In genomic region chr12:52045794-52046199, GRCh38 we compare ENCODE assay signal across 12 cellular contexts. TPM values are rescaled to one million over a fixed set of nuclear protein-coding genes. Genes with fewer than 3 reads are reported as not detected.
DNase-seq lines count a peak whose midpoint lies in the region; ATAC-seq, FAIRE-seq and TF ChIP-seq lines count a peak whose summit lies in the region.
"Had no signal": no experiment of that assay in that cellular context is flagged by ENCODE, and none has a peak within 500 bp of the region (broad histone marks: within the 10 kb centered on the region; RNA-seq: fewer than 3 reads in every experiment).

No MANE protein-coding gene starts in this region.

- H3K9me1 ChIP-seq in endothelial cell of umbilical vein (replicated peaks; ENCODE audit: control insufficient read depth, extremely low read depth, insufficient read depth, low read length) = no peaks in the 10 kb centered on the region

- H3K9me3 ChIP-seq in A549 (no peaks in the 10 kb centered on the region), endothelial cell of umbilical vein (replicated peaks; ENCODE audit: control insufficient read depth, insufficient read depth, low read length) (no peaks in the 10 kb centered on the region), neutrophil (no peaks in the 10 kb centered on the region)
- H3K9me3 ChIP-seq: SJSA1 had no signal

- 54% methylated on average over 3 of the region's 4 CpGs for WGBS in A549 (ENCODE audit: missing lambda C conversion rate)

- TF ChIP-seq CTCF in A549 (IDR thresholded peaks at IDR 0.05) (no peak), endothelial cell of umbilical vein (IDR thresholded peaks at IDR 0.05; ENCODE audit: extremely low read depth in 1 of 2, insufficient read depth in 1 of 2, low read depth in 1 of 2, low read length in 2 of 2) (no peak), neutrophil (IDR thresholded peaks at IDR 0.05) (no peak), GM10248 (IDR thresholded peaks at IDR 0.05; ENCODE audit: control extremely low read depth, extremely low read depth, low read depth, missing control alignments) (no peak), mesothelial cell of epicardium (IDR thresholded peaks at IDR 0.05; ENCODE audit: unreplicated experiment) (no peak)

- intact Hi-C loops in endothelial cell of umbilical vein (cut with micrococcal nuclease) = no loop called here

- peaks cover 14% of the 10 kb centered on the region for H3K27me3 Mint-ChIP-seq in mesothelial cell of epicardium (ENCODE audit: low read depth)

- TF ChIP-seq POLR2A in A549 (IDR thresholded peaks at IDR 0.05; ENCODE audit: low read length) (no peak), endothelial cell of umbilical vein (IDR thresholded peaks at IDR 0.05; ENCODE audit: low read depth, low read length) (no peak)

- H3K4me2 ChIP-seq in A549 (no peak overlapping the region; the same call in 2 of the 3 replicates), endothelial cell of umbilical vein (ENCODE audit: insufficient read depth, low read length) (no peak overlapping the region)

- H3K27ac ChIP-seq in A549 = peak overlapping the region in 1 of 2 experiments; percentile 68; a peak in 3 of 6 replicates
- peak overlapping the region; percentile 75 for H3K27ac ChIP-seq in endothelial cell of umbilical vein (ENCODE audit: insufficient read depth, low read depth, low read length)
- H3K27ac ChIP-seq in neutrophil = peak overlapping the region; percentile 41
- H3K27ac ChIP-seq: SJSA1 had no signal

- CTCF ChIA-PET in A549 (lab: Yijun Ruan, JAX) (interaction anchor here (0.9 to 41.8 kb wide), 3 partner anchors 21 to 71 kb away, joined by 3 to 1730 read pairs (median 426); partner anchors contain the start of genes ATG101, NR4A1 and SMIM41), endothelial cell of umbilical vein (lab: Charles Lee) (interaction anchor here (0.9 to 3.7 kb wide), 4 partner anchors 11 to 23 kb away, joined by 3 to 29 read pairs (median 6); no protein-coding TSS in a partner anchor), GM10248 (lab: Yijun Ruan, JAX) (interaction anchor here (0.8 to 33.0 kb wide), 5 partner anchors 9 to 25 kb away, joined by 3 to 1220 read pairs (median 5); partner anchors contain the start of genes ATG101, NR4A1 and SMIM41)

- H3K27me3 ChIP-seq in endothelial cell of umbilical vein (ENCODE audit: control insufficient read depth in 2 of 2, insufficient read depth in 2 of 2, low read length in 2 of 2) (no peaks in the 10 kb centered on the region), neutrophil (peaks cover 26% of the 10 kb centered on the region)
- H3K27me3 ChIP-seq: SJSA1 had no signal

- no peak for TF ChIP-seq EP300 in A549 (IDR thresholded peaks at IDR 0.05)

- FAIRE-seq in A549 (lab: Jason Lieb, UNC) = no peak
- FAIRE-seq in endothelial cell of umbilical vein (lab: Jason Lieb, UNC) = no peak
- FAIRE-seq: colon had no signal

- no peak for TF ChIP-seq RAD21 in A549 (conservative IDR thresholded peaks at IDR 0.05 in 1 of 2, IDR thresholded peaks at IDR 0.05 in 1 of 2)

- H3K9me3 Mint-ChIP-seq in mesothelial cell of epicardium = no peaks in the 10 kb centered on the region
- H3K9me3 Mint-ChIP-seq: activated T-cell treated with anti-CD3 and anti-CD28 coated beads, Interleukin-2, amount 50 U/mL, for 4 hours had no signal

- dilution Hi-C loops in endothelial cell of umbilical vein (cut with MboI; ENCODE audit: extremely low pct_ligation_motif_present, low sequenced_read_pairs) = no loop called here

- H3K4me1 ChIP-seq in A549 = peaks cover 21% of the 10 kb centered on the region
- H3K4me1 ChIP-seq in endothelial cell of umbilical vein (ENCODE audit: control insufficient read depth, extremely low read depth, insufficient read depth, low read length) = peaks cover 34% of the 10 kb centered on the region
- H3K4me1 ChIP-seq in neutrophil (ENCODE audit: control insufficient read depth in 1 of 2, insufficient read depth in 1 of 2, low read depth in 1 of 2, low read length in 1 of 2) = peaks cover 16% of the 10 kb centered on the region in 2 experiments

- POLR2A ChIA-PET in A549 (lab: Yijun Ruan, JAX) (no interaction called here), endothelial cell of umbilical vein (lab: Charles Lee) (interaction anchor here (0.6 kb wide), 1 partner anchor 39 kb away, joined by 3 read pairs; no protein-coding TSS in a partner anchor), GM10248 (lab: Yijun Ruan, JAX) (interaction anchor here (0.7 kb wide), 1 partner anchor 13 kb away, joined by 4 read pairs; no protein-coding TSS in a partner anchor)

- no peaks in the 10 kb centered on the region for H3K79me2 ChIP-seq in endothelial cell of umbilical vein (ENCODE audit: control insufficient read depth, insufficient read depth, low read length)

- no peak overlapping the region for H3K27ac Mint-ChIP-seq in mesothelial cell of epicardium

- no peak overlapping the region for H3K4me3 Mint-ChIP-seq in mesothelial cell of epicardium
- H3K4me3 Mint-ChIP-seq: activated T-cell treated with anti-CD3 and anti-CD28 coated beads, Interleukin-2, amount 50 U/mL, for 4 hours had no signal

- H2AFZ ChIP-seq in endothelial cell of umbilical vein (ENCODE audit: low read depth, low read length) = peak overlapping the region; percentile 41

- no peaks in the 10 kb centered on the region for H3K36me3 Mint-ChIP-seq in mesothelial cell of epicardium

- H3K4me1 Mint-ChIP-seq in mesothelial cell of epicardium = peaks cover 14% of the 10 kb centered on the region

- DNase-seq in A549 (ENCODE audit: low read depth in 1 of 2, low spot score in 1 of 2) (peak in 1 of 2 experiments; percentile 60), MV-4-11 (lab: John Stamatoyannopoulos, UW) (peak; percentile 66), endothelial cell of umbilical vein (ENCODE audit: low read depth, low spot score) (peak; percentile 42), AG08395 (ENCODE audit: low spot score) (no peak), GM10248 (ENCODE audit: extremely low spot score) (no peak), mesothelial cell of epicardium (ENCODE audit: low spot score in 2 of 2, unreplicated experiment in 2 of 2) (no peak)
- no peak for DNase-seq in activated CD4-positive, alpha-beta T cell treated with anti-CD3 and anti-CD28 coated beads, Interleukin-2, amount 50 U/mL, for 48 hours
- DNase-seq: activated T-cell treated with anti-CD3 and anti-CD28 coated beads, Interleukin-2, amount 50 U/mL, for 4 hours; NCI-H1092 had no signal

- no peak overlapping the region for H3K9ac ChIP-seq in endothelial cell of umbilical vein (replicated peaks; ENCODE audit: extremely low read depth, insufficient read depth, low read length)

- no TSS peak for BruUV-seq in endothelial cell of umbilical vein (replicated peaks; lab: Mats Ljungman, UMichigan)

- H3K4me3 ChIP-seq in A549 (no peak overlapping the region), endothelial cell of umbilical vein (replicated peaks in 1 of 3; ENCODE audit: insufficient read depth in 1 of 3, low read depth in 1 of 3, low read length in 3 of 3) (no peak overlapping the region), neutrophil (ENCODE audit: low read depth in 1 of 2, low read length in 1 of 2) (no peak overlapping the region)
- H3K4me3 ChIP-seq: SJSA1 had no signal

- H4K20me1 ChIP-seq in endothelial cell of umbilical vein (replicated peaks; ENCODE audit: control insufficient read depth, extremely low read depth, insufficient read depth, low read length) = no peaks in the 10 kb centered on the region

- no peaks in the 10 kb centered on the region for H3K36me3 ChIP-seq in endothelial cell of umbilical vein (ENCODE audit: control insufficient read depth in 2 of 2, extremely low read depth in 1 of 2, insufficient read depth in 2 of 2, low read length in 2 of 2)
- H3K36me3 ChIP-seq in neutrophil = no peaks in the 10 kb centered on the region

- no peak for ATAC-seq in A549
- ATAC-seq: activated T-cell treated with anti-CD3 and anti-CD28 coated beads, Interleukin-2, amount 50 U/mL, for 4 hours had no signal

RNA-seq across cellular contexts. Expression of gene NR4A1, which starts 5.4 kb away (rescaled TPM):
- 81.3 and 89.6 TPM in 2 replicates for polyA plus RNA-seq in A549 (2011; rRNA removed)
- polyA plus RNA-seq in A549 (2012; cell fraction: cytosol; rRNA removed) = 151 and 315 TPM in 2 replicates
- 768 and 886 TPM in 2 replicates for polyA plus RNA-seq in A549 (2012; cell fraction: nucleus; rRNA removed)
- polyA plus RNA-seq in A549 (2017; fragmentation: RNase III; extraction: RNeasy Plus Mini Kit Qiagen cat#74134 plus additional on column Dnase treatment) = 24.7 to 39.6 TPM (median 28.7 TPM) in 3 replicates
- 132 and 174 TPM in 2 replicates for polyA minus RNA-seq in A549 (2011; rRNA and poly(A)+ RNA removed)
- 6.8 and 10.2 TPM in 2 replicates for total RNA-seq in endothelial cell of umbilical vein
- polyA plus RNA-seq in endothelial cell of umbilical vein = 13.4 and 18.2 TPM in 2 replicates
- 7.8 and 14.6 TPM in 2 replicates for polyA plus RNA-seq in endothelial cell of umbilical vein (2011; cell fraction: cytosol; rRNA removed)
- polyA plus RNA-seq in endothelial cell of umbilical vein (2011; cell fraction: nucleus; rRNA removed) = 58.3 and 72.6 TPM in 2 replicates
- polyA plus RNA-seq in endothelial cell of umbilical vein (2012) = 10.3 and 10.5 TPM in 2 replicates
- 3.8 and 7.3 TPM in 2 replicates for polyA minus RNA-seq in endothelial cell of umbilical vein
- 70.1 TPM for polyA minus RNA-seq in endothelial cell of umbilical vein (2011; cell fraction: cytosol; rRNA and poly(A)+ RNA removed)
- 26.7 and 42.7 TPM in 2 replicates for polyA minus RNA-seq in endothelial cell of umbilical vein (2011; cell fraction: nucleus; rRNA and poly(A)+ RNA removed)
- 138 to 141 TPM (median 141 TPM) in 3 replicates for total RNA-seq in mesothelial cell of epicardium

RNA-seq across cellular contexts. Expression of gene ATG101, which starts 24.0 kb away (rescaled TPM):
- 124 and 141 TPM in 2 replicates for polyA plus RNA-seq in A549 (2011; rRNA removed)
- 168 and 190 TPM in 2 replicates for polyA plus RNA-seq in A549 (2012; cell fraction: cytosol; rRNA removed)
- 140 and 145 TPM in 2 replicates for polyA plus RNA-seq in A549 (2012; cell fraction: nucleus; rRNA removed)
- polyA plus RNA-seq in A549 (2017; fragmentation: RNase III; extraction: RNeasy Plus Mini Kit Qiagen cat#74134 plus additional on column Dnase treatment) = 81.3 to 87.9 TPM (median 82.6 TPM) in 3 replicates
- polyA minus RNA-seq in A549 (2011; rRNA and poly(A)+ RNA removed) = 109 and 119 TPM in 2 replicates
- 41.6 and 43.3 TPM in 2 replicates for total RNA-seq in endothelial cell of umbilical vein
- polyA plus RNA-seq in endothelial cell of umbilical vein = 67.5 and 78.4 TPM in 2 replicates
- 82.7 and 95.4 TPM in 2 replicates for polyA plus RNA-seq in endothelial cell of umbilical vein (2011; cell fraction: cytosol; rRNA removed)
- 56.4 and 61.2 TPM in 2 replicates for polyA plus RNA-seq in endothelial cell of umbilical vein (2011; cell fraction: nucleus; rRNA removed)
- polyA plus RNA-seq in endothelial cell of umbilical vein (2012) = 48.8 and 54.3 TPM in 2 replicates
- polyA minus RNA-seq in endothelial cell of umbilical vein = 51.6 and 70.4 TPM in 2 replicates
- 44.9 TPM for polyA minus RNA-seq in endothelial cell of umbilical vein (2011; cell fraction: cytosol; rRNA and poly(A)+ RNA removed)
- 18.7 and 25.5 TPM in 2 replicates for polyA minus RNA-seq in endothelial cell of umbilical vein (2011; cell fraction: nucleus; rRNA and poly(A)+ RNA removed)
- total RNA-seq in mesothelial cell of epicardium = 29.4 to 32.8 TPM (median 32.6 TPM) in 3 replicates

RNA-seq across cellular contexts. Expression of gene SMIM41, which starts 33.7 kb away (rescaled TPM):
- polyA plus RNA-seq in A549 (2011; rRNA removed) (not detected in 2 replicates), A549 (2017; fragmentation: RNase III; extraction: RNeasy Plus Mini Kit Qiagen cat#74134 plus additional on column Dnase treatment) (not detected in 3 replicates), endothelial cell of umbilical vein (not detected in 2 replicates)
- not detected in 2 replicates for polyA plus RNA-seq in A549 (2012; cell fraction: cytosol; rRNA removed)
- 0.06 and 0.10 TPM in 2 replicates for polyA plus RNA-seq in A549 (2012; cell fraction: nucleus; rRNA removed)
- not detected in 2 replicates for polyA minus RNA-seq in A549 (2011; rRNA and poly(A)+ RNA removed)
- total RNA-seq in endothelial cell of umbilical vein (not detected in 2 replicates), mesothelial cell of epicardium (0.16 TPM in 1 of 3 replicates, not detected in the others)
- polyA plus RNA-seq in endothelial cell of umbilical vein (2011; cell fraction: cytosol; rRNA removed) = not detected in 2 replicates
- not detected in 2 replicates for polyA plus RNA-seq in endothelial cell of umbilical vein (2011; cell fraction: nucleus; rRNA removed)
- polyA plus RNA-seq in endothelial cell of umbilical vein (2012) = not detected in 2 replicates
- polyA minus RNA-seq in endothelial cell of umbilical vein = not detected in 2 replicates
- polyA minus RNA-seq in endothelial cell of umbilical vein (2011; cell fraction: cytosol; rRNA and poly(A)+ RNA removed) = not detected
- not detected in 2 replicates for polyA minus RNA-seq in endothelial cell of umbilical vein (2011; cell fraction: nucleus; rRNA and poly(A)+ RNA removed)
- total RNA-seq: activated T-cell treated with anti-CD3 and anti-CD28 coated beads, Interleukin-2, amount 50 U/mL, for 4 hours; SJSA1 had no signal

RNA-seq across cellular contexts. Expression of gene TAMALIN, which starts 39.1 kb away (rescaled TPM):
- polyA plus RNA-seq in A549 (2011; rRNA removed) = 0.22 and 0.35 TPM in 2 replicates
- polyA plus RNA-seq in A549 (2012; cell fraction: cytosol; rRNA removed) = 0.44 and 0.53 TPM in 2 replicates
- polyA plus RNA-seq in A549 (2012; cell fraction: nucleus; rRNA removed) = 1.4 and 3.1 TPM in 2 replicates
- polyA plus RNA-seq in A549 (2017; fragmentation: RNase III; extraction: RNeasy Plus Mini Kit Qiagen cat#74134 plus additional on column Dnase treatment) = 0.16 to 0.30 TPM (median 0.29 TPM) in 3 replicates
- polyA minus RNA-seq in A549 (2011; rRNA and poly(A)+ RNA removed) = 0.44 and 0.62 TPM in 2 replicates
- 87.5 and 88.4 TPM in 2 replicates for total RNA-seq in endothelial cell of umbilical vein
- polyA plus RNA-seq in endothelial cell of umbilical vein = 50.0 and 53.3 TPM in 2 replicates
- polyA plus RNA-seq in endothelial cell of umbilical vein (2011; cell fraction: cytosol; rRNA removed) = 42.2 and 64.7 TPM in 2 replicates
- 85.1 and 86.5 TPM in 2 replicates for polyA plus RNA-seq in endothelial cell of umbilical vein (2011; cell fraction: nucleus; rRNA removed)
- polyA plus RNA-seq in endothelial cell of umbilical vein (2012) = 68.4 and 77.9 TPM in 2 replicates
- 42.6 and 64.3 TPM in 2 replicates for polyA minus RNA-seq in endothelial cell of umbilical vein
- polyA minus RNA-seq in endothelial cell of umbilical vein (2011; cell fraction: cytosol; rRNA and poly(A)+ RNA removed) = 0.51 TPM
- polyA minus RNA-seq in endothelial cell of umbilical vein (2011; cell fraction: nucleus; rRNA and poly(A)+ RNA removed) = 27.5 and 38.0 TPM in 2 replicates
- total RNA-seq in mesothelial cell of epicardium = 20.3 to 24.3 TPM (median 22.0 TPM) in 3 replicates

Comparison
In these comparisons a context has a peak if more than half of its experiments do, and no peak if none do; other contexts are left out.
1. DNase-seq: peak in MV-4-11 (single experiment) and endothelial cell of umbilical vein (single experiment); none in AG08395 (single experiment), GM10248 (single experiment), activated CD4-positive, alpha-beta T cell treated with anti-CD3 and anti-CD28 coated beads, Interleukin-2, amount 50 U/mL, for 48 hours (0 of 2) and mesothelial cell of epicardium (0 of 2).
2. RNA of gene NR4A1, which starts 5.4 kb away (total RNA-seq): 138 to 141 TPM in mesothelial cell of epicardium; 6.8 to 10.2 TPM in endothelial cell of umbilical vein; every median in the first group is over 10 times any median in the second.